In the genomic region with DNA sequence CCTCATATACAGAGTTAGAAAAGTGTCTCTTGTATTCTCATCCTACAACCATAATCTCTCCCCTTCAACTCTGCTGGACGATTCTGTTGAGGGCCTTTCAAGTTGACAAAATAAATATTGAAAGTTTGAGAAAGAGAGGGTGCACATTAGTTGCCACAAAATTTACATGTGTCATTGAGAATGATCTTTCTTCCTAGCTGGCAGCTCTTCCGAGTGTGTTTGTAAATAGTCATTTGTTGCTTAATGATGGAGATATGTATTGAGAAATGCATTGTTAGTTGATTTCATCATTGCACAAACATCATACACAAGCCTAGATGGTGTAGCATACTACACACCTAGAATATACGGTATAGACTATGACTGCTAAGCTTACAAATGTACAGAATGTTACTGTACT, we compare ENCODE assay signal across 17 cellular contexts.
A peak's percentile ranks its signal among the peaks of the same experiment; 100 is the strongest.
DNase-seq lines count a peak whose midpoint lies in the region; ATAC-seq, FAIRE-seq and TF ChIP-seq lines count a peak whose summit lies in the region.
"Had no signal": no experiment of that assay in that cellular context is flagged by ENCODE, and none has a peak within 500 bp of the region (broad histone marks: within the 10 kb centered on the region; RNA-seq: fewer than 3 reads in every experiment).

No MANE protein-coding gene starts in this region.

- H3K27ac Mint-ChIP-seq in astrocyte (ENCODE audit: unreplicated experiment), result no peak overlapping the region

- TF ChIP-seq CTCF in astrocyte (IDR thresholded peaks at IDR 0.05; ENCODE audit: insufficient read depth, low read depth, low read length), result no peak
- no peak for TF ChIP-seq CTCF in heart left ventricle (IDR thresholded peaks at IDR 0.05)

- no peak overlapping the region for H3K4me2 ChIP-seq in astrocyte (ENCODE audit: low read length)

- H3K27me3 Mint-ChIP-seq in astrocyte (ENCODE audit: low read depth, unreplicated experiment), result no peaks in the 10 kb centered on the region

- no peaks in the 10 kb centered on the region for H3K9me3 ChIP-seq in astrocyte (ENCODE audit: insufficient read depth, low read depth, low read length)
- peaks cover 0 to 3% (median 0%) of the 10 kb centered on the region in 12 donors for H3K9me3 ChIP-seq in heart left ventricle
- H3K9me3 ChIP-seq: ovary, SJSA1, spleen had no signal

- H3K9ac ChIP-seq in astrocyte (ENCODE audit: low read length), result no peak overlapping the region

- H3K4me1 Mint-ChIP-seq in astrocyte (ENCODE audit: low read depth, unreplicated experiment), result no peaks in the 10 kb centered on the region

- no peak overlapping the region for H3K4me3 ChIP-seq in astrocyte (ENCODE audit: insufficient read depth, low read depth, low read length)
- no peak overlapping the region for H3K4me3 ChIP-seq in heart left ventricle
- H3K4me3 ChIP-seq: ovary, SJSA1, spleen had no signal

- H3K27ac ChIP-seq in astrocyte (ENCODE audit: low read depth, low read length) (no peak overlapping the region), heart left ventricle (no peak overlapping the region)
- H3K27ac ChIP-seq: epithelial cell of prostate, ovary, SJSA1, spleen had no signal

- H3K4me1 ChIP-seq in astrocyte (ENCODE audit: insufficient read depth, low read length), result no peaks in the 10 kb centered on the region
- H3K4me1 ChIP-seq in heart left ventricle, result no peaks in the 10 kb centered on the region
- H3K4me1 ChIP-seq: SJSA1, spleen had no signal

- peak; percentile 97 for FAIRE-seq in astrocyte (lab: Jason Lieb, UNC)
- FAIRE-seq: HepG2 had no signal

- intact Hi-C loops in heart left ventricle (cut with DNase I), result no loop called here

- H3K9me3 Mint-ChIP-seq in astrocyte (ENCODE audit: unreplicated experiment), result no peaks in the 10 kb centered on the region

- TF ChIP-seq POLR2A in heart left ventricle (IDR thresholded peaks at IDR 0.05), result no peak

- WGBS in heart left ventricle, 4 donors, result 67 to 80% (median 70%) methylated on average over 3 of the region's 3 CpGs

- no peaks in the 10 kb centered on the region for H3K79me2 ChIP-seq in astrocyte (ENCODE audit: insufficient read depth, low read length)

- H3K4me3 Mint-ChIP-seq in astrocyte (ENCODE audit: unreplicated experiment), result no peak overlapping the region

- DNase-seq in astrocyte (ENCODE audit: low read depth) (no peak), amniotic stem cell (lab: John Stamatoyannopoulos, UW) (no peak), hippocampal formation (lab: John Stamatoyannopoulos, UW) (no peak), heart left ventricle (no peak)
- no peak for DNase-seq in activated CD4-positive, alpha-beta T cell treated with anti-CD3 and anti-CD28 coated beads for 4 hours
- DNase-seq: activated CD4-positive, alpha-beta T cell treated with anti-CD3 and anti-CD28 coated beads, Interleukin-2, amount 50 U/mL, for 48 hours; anterior cingulate cortex; COR-L47; left cardiac atrium; ovary; spleen had no signal

- no peak overlapping the region for H2AFZ ChIP-seq in astrocyte (ENCODE audit: low read depth, low read length)

- no peaks in the 10 kb centered on the region for H3K36me3 ChIP-seq in astrocyte (ENCODE audit: insufficient read depth, low read length)
- H3K36me3 ChIP-seq in heart left ventricle, result no peaks in the 10 kb centered on the region
- H3K36me3 ChIP-seq: ovary, SJSA1, spleen had no signal

- ATAC-seq in GM18517 (IDR thresholded peaks at IDR 0.05; ENCODE audit: unreplicated experiment), result peak; percentile 85
- peak; percentile 74 for ATAC-seq in GM19452 (IDR thresholded peaks at IDR 0.05; ENCODE audit: unreplicated experiment)
- ATAC-seq in HG03025 (IDR thresholded peaks at IDR 0.05; ENCODE audit: low FRiP score, unreplicated experiment), result peak; percentile 65
- no peak for ATAC-seq in heart left ventricle
- ATAC-seq: HepG2, left cardiac atrium had no signal

- no peaks in the 10 kb centered on the region for H3K36me3 Mint-ChIP-seq in astrocyte (ENCODE audit: low read depth, unreplicated experiment)

- H4K20me1 ChIP-seq in astrocyte (ENCODE audit: insufficient read depth, low read length), result no peaks in the 10 kb centered on the region

- no peaks in the 10 kb centered on the region for H3K27me3 ChIP-seq in astrocyte (ENCODE audit: insufficient read depth, low read length)
- H3K27me3 ChIP-seq in heart left ventricle, result peaks cover 0 to 6% (median 0%) of the 10 kb centered on the region in 9 donors
- H3K27me3 ChIP-seq: ovary, SJSA1, spleen had no signal

Comparison
In these comparisons a context has a peak if more than half of its experiments do, and no peak if none do; other contexts are left out.
1. ATAC-seq: peak in GM18517 (single experiment), GM19452 (single experiment) and HG03025 (single experiment); none in heart left ventricle (0 of 4).